21 cellular contexts compared by ENCODE assay signal in the genomic region with DNA sequence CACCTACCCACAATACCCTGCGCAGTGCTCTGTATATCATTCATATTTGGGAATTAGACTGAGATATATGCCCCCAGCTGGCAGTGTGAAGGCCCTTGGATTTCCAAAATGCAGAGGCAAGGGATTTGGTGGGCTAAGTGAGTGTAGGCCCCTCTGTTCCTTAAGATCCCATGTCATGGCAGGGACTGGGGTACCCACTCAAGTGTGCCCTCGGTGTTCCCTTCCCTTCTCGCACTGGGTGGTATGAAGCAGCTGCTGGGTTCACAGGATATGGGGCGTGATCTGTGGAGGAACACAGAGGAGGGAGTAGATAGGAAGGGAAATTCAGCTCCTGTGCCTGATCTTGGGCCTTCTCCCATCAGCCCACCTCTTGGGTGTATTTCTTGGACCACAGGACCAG.
DNase-seq lines count a peak whose midpoint lies in the region; ATAC-seq, FAIRE-seq and TF ChIP-seq lines count a peak whose summit lies in the region.
"Had no signal": no experiment of that assay in that cellular context is flagged by ENCODE, and none has a peak within 500 bp of the region (broad histone marks: within the 10 kb centered on the region; RNA-seq: fewer than 3 reads in every experiment).

No MANE protein-coding gene starts in this region.

- no peak for DNase-seq in HTR-8/SVneo (ENCODE audit: insufficient read length, low spot score)
- peak; percentile 35 for DNase-seq in activated CD8-positive, alpha-beta memory T cell treated with anti-CD3 and anti-CD28 coated beads, Interleukin-2, amount 10 ng/mL, durations not matched to agents 7 days and 5 days
- peak; percentile 77 for DNase-seq in esophagus muscularis mucosa (ENCODE audit: extremely low spot score)
- peak; percentile 46 for DNase-seq in osteocyte (ENCODE audit: extremely low spot score, unreplicated experiment)
- DNase-seq in globus pallidus (ENCODE audit: low spot score) = no peak
- DNase-seq: ACHN; BE2C; C1 segment of cervical spinal cord; Caco-2; CD4-positive, CD25-positive, alpha-beta regulatory T cell; HCEC 1CT had no signal

- ATAC-seq in activated CD8-positive, alpha-beta memory T cell treated with anti-CD3 and anti-CD28 coated beads, Interleukin-2, amount 10 ng/mL, durations not matched to agents 7 days and 5 days = no peak
- ATAC-seq in GM19452 (IDR thresholded peaks at IDR 0.05; ENCODE audit: unreplicated experiment) (no peak), GM18873 (IDR thresholded peaks at IDR 0.05; ENCODE audit: low FRiP score, unreplicated experiment) (no peak)
- ATAC-seq: GM23338, HepG2 had no signal

- H3K9me3 Mint-ChIP-seq in activated CD8-positive, alpha-beta memory T cell treated with anti-CD3 and anti-CD28 coated beads, Interleukin-2, amount 10 ng/mL, durations not matched to agents 7 days and 5 days (ENCODE audit: low read depth) = no peaks in the 10 kb centered on the region
- no peaks in the 10 kb centered on the region for H3K9me3 Mint-ChIP-seq in osteocyte (ENCODE audit: unreplicated experiment)
- H3K9me3 Mint-ChIP-seq: CD4-positive, CD25-positive, alpha-beta regulatory T cell; GM23338 had no signal

- intact Hi-C loops in esophagus muscularis mucosa (cut with DNase I) = no loop called here

- no peaks in the 10 kb centered on the region for H3K36me3 Mint-ChIP-seq in activated CD8-positive, alpha-beta memory T cell treated with anti-CD3 and anti-CD28 coated beads, Interleukin-2, amount 10 ng/mL, durations not matched to agents 7 days and 5 days
- H3K36me3 Mint-ChIP-seq in osteocyte (ENCODE audit: unreplicated experiment) = no peaks in the 10 kb centered on the region
- H3K36me3 Mint-ChIP-seq: CD4-positive, CD25-positive, alpha-beta regulatory T cell; IgD-negative memory B cell had no signal

- H3K27me3 ChIP-seq in esophagus muscularis mucosa = no peaks in the 10 kb centered on the region
- H3K27me3 ChIP-seq: BE2C had no signal

- no peak for TF ChIP-seq POLR2A in esophagus muscularis mucosa (IDR thresholded peaks at IDR 0.05; ENCODE audit: low read depth)

- no peak overlapping the region for H3K27ac Mint-ChIP-seq in activated CD8-positive, alpha-beta memory T cell treated with anti-CD3 and anti-CD28 coated beads, Interleukin-2, amount 10 ng/mL, durations not matched to agents 7 days and 5 days
- no peak overlapping the region for H3K27ac Mint-ChIP-seq in osteocyte (ENCODE audit: unreplicated experiment)
- H3K27ac Mint-ChIP-seq: CD4-positive, CD25-positive, alpha-beta regulatory T cell; GM23338 had no signal

- no peaks in the 10 kb centered on the region for H3K9me3 ChIP-seq in esophagus muscularis mucosa
- H3K9me3 ChIP-seq: BE2C, Caco-2 had no signal

- WGBS in esophagus muscularis mucosa = 75% methylated on average over 4 of the region's 4 CpGs

- no peaks in the 10 kb centered on the region for H3K36me3 ChIP-seq in esophagus muscularis mucosa
- H3K36me3 ChIP-seq: BE2C had no signal

- TF ChIP-seq CTCF in esophagus muscularis mucosa (IDR thresholded peaks at IDR 0.05) (no peak), osteocyte (IDR thresholded peaks at IDR 0.05) (no peak)

- H3K27ac ChIP-seq in esophagus muscularis mucosa (replicated peaks in 1 of 4) = no peak overlapping the region

- H3K27me3 Mint-ChIP-seq in activated CD8-positive, alpha-beta memory T cell treated with anti-CD3 and anti-CD28 coated beads, Interleukin-2, amount 10 ng/mL, durations not matched to agents 7 days and 5 days = peaks cover 9% of the 10 kb centered on the region
- peaks cover 9% of the 10 kb centered on the region for H3K27me3 Mint-ChIP-seq in osteocyte (ENCODE audit: unreplicated experiment)
- H3K27me3 Mint-ChIP-seq: CD4-positive, CD25-positive, alpha-beta regulatory T cell had no signal

- CTCF ChIA-PET in activated CD8-positive, alpha-beta memory T cell treated with anti-CD3 and anti-CD28 coated beads, Interleukin-2, amount 10 ng/mL, durations not matched to agents 7 days and 5 days (lab: Charles Lee) = no interaction called here

- no peak overlapping the region for H3K4me3 ChIP-seq in esophagus muscularis mucosa
- H3K4me3 ChIP-seq: GM23338 had no signal

- H3K4me1 ChIP-seq in esophagus muscularis mucosa = no peaks in the 10 kb centered on the region
- H3K4me1 ChIP-seq: BE2C, Caco-2 had no signal

- peak; percentile 81 for FAIRE-seq in HTR-8/SVneo (lab: Jason Lieb, UNC)
- FAIRE-seq: A204.1, D721Med, G401.6, GM12891, H54, HepG2 had no signal

- no peaks in the 10 kb centered on the region for H3K4me1 Mint-ChIP-seq in activated CD8-positive, alpha-beta memory T cell treated with anti-CD3 and anti-CD28 coated beads, Interleukin-2, amount 10 ng/mL, durations not matched to agents 7 days and 5 days
- H3K4me1 Mint-ChIP-seq in osteocyte (ENCODE audit: unreplicated experiment) = no peaks in the 10 kb centered on the region
- H3K4me1 Mint-ChIP-seq: CD4-positive, CD25-positive, alpha-beta regulatory T cell; GM23338; IgD-negative memory B cell had no signal

- no peak for TF ChIP-seq EP300 in esophagus muscularis mucosa (IDR thresholded peaks at IDR 0.05)

- no peak overlapping the region for H3K4me3 Mint-ChIP-seq in activated CD8-positive, alpha-beta memory T cell treated with anti-CD3 and anti-CD28 coated beads, Interleukin-2, amount 10 ng/mL, durations not matched to agents 7 days and 5 days
- no peak overlapping the region for H3K4me3 Mint-ChIP-seq in osteocyte (ENCODE audit: unreplicated experiment)
- H3K4me3 Mint-ChIP-seq: CD4-positive, CD25-positive, alpha-beta regulatory T cell; GM23338; IgD-negative memory B cell had no signal

Comparison
In these comparisons a context has a peak if more than half of its experiments do, and no peak if none do; other contexts are left out.
1. DNase-seq: peak in activated CD8-positive, alpha-beta memory T cell treated with anti-CD3 and anti-CD28 coated beads, Interleukin-2, amount 10 ng/mL, durations not matched to agents 7 days and 5 days (single experiment), esophagus muscularis mucosa (single experiment) and osteocyte (single experiment); none in HTR-8/SVneo (single experiment) and globus pallidus (single experiment).